In the genomic region with DNA sequence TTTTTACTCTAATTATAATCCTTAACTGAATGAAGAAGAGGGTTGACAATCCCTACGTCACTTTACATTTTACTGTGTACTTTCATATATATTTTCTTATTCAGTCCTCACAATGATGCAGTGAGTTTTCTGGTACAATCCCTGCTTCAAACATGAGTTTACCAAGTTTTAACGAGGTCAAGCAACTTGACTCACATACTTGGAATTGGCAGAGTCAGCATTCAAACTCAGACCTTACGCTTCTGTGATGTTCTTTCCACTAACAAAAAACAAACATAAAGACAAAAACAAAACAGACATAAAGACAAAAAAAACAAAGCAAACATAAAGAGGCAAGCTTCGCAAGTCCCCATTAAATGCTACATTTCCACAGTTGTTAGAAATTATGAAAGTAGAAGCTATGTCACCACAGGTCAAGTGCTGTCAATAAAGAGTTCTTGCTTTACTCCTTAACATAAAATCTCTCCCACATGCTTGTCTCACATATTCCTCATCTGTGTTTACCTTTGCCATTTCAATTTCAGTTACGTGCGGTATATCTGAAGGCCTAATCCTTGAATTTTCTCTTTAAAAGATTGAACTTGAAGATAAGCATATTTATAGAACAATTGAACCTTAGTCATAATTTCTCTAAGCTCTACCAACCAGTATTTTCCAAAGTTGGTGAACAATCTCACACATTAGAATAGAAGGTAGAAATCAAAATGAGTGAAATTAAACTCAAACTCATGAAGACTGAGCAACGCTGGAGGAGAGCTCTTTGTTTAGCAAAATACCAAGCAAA, we compare ENCODE assay signal across 16 cellular contexts.
DNase-seq lines count a peak whose midpoint lies in the region; ATAC-seq, FAIRE-seq and TF ChIP-seq lines count a peak whose summit lies in the region.
"Had no signal": no experiment of that assay in that cellular context is flagged by ENCODE, and none has a peak within 500 bp of the region (broad histone marks: within the 10 kb centered on the region; RNA-seq: fewer than 3 reads in every experiment).

No MANE protein-coding gene starts in this region.

- no peak for TF ChIP-seq CTCF in CD8-positive, alpha-beta T cell (IDR thresholded peaks at IDR 0.05)
- TF ChIP-seq CTCF in K562 (IDR thresholded peaks at IDR 0.05 in 2 of 3, conservative IDR thresholded peaks at IDR 0.05 in 1 of 3; ENCODE audit: insufficient read depth in 2 of 3, low read depth in 1 of 3, low read length in 3 of 3) (no peak), natural killer cell (IDR thresholded peaks at IDR 0.05) (no peak)

- no peaks in the 10 kb centered on the region for H3K9me3 ChIP-seq in CD8-positive, alpha-beta T cell (ENCODE audit: low read length)
- H3K9me3 ChIP-seq in K562 (replicated peaks; ENCODE audit: control insufficient read depth, insufficient read depth, low read depth, low read length), result no peaks in the 10 kb centered on the region
- H3K9me3 ChIP-seq: Caco-2, transverse colon had no signal

- no peak for ATAC-seq in CD8-positive, alpha-beta T cell
- ATAC-seq in K562, result no peak
- no peak for ATAC-seq in natural killer cell
- no peak for ATAC-seq in HG03571 (IDR thresholded peaks at IDR 0.05; ENCODE audit: unreplicated experiment)
- no peak for ATAC-seq in HG03280 (IDR thresholded peaks at IDR 0.05; ENCODE audit: unreplicated experiment)
- ATAC-seq: GM23338 had no signal

- no peaks in the 10 kb centered on the region for H3K27me3 Mint-ChIP-seq in CD8-positive, alpha-beta T cell (ENCODE audit: low read depth)
- H3K27me3 Mint-ChIP-seq in IgD-negative memory B cell, result no peaks in the 10 kb centered on the region
- H3K27me3 Mint-ChIP-seq in natural killer cell (ENCODE audit: low read depth in 2 of 2), result no peaks in the 10 kb centered on the region

- no peak overlapping the region for H3K27ac ChIP-seq in CD8-positive, alpha-beta T cell (ENCODE audit: low read depth, low read length)
- no peak overlapping the region for H3K27ac ChIP-seq in K562 (ENCODE audit: extremely low read depth, low read depth, low read length)
- H3K27ac ChIP-seq: transverse colon had no signal

- DNase-seq in CD8-positive, alpha-beta T cell, result no peak
- DNase-seq in K562 (ENCODE audit: extremely low read depth in 1 of 4, low spot score in 3 of 4) (no peak), natural killer cell (no peak), COLO668 (lab: John Stamatoyannopoulos, UW; ENCODE audit: unreplicated experiment) (no peak)
- DNase-seq: Caco-2; dorsolateral prefrontal cortex; NCI-H2171; NK-92 treated with Interleukin-12 subunit alpha and Interleukin-12 subunit beta, amount 100 ng/mL, for 24 hours; Right ventricle myocardium superior; stimulated activated CD8-positive, alpha-beta memory T cell treated with anti-CD3 and anti-CD28 coated beads, Interleukin-4, amount 100 ng/mL, for 48 hours; transverse colon had no signal

- peak overlapping the region; percentile 78 for H3K27ac Mint-ChIP-seq in CD8-positive, alpha-beta T cell
- H3K27ac Mint-ChIP-seq in IgD-negative memory B cell (peak overlapping the region in 2 of 3 donors; percentile 6 to 92), natural killer cell (no peak overlapping the region)
- H3K27ac Mint-ChIP-seq: GM23338 had no signal

- no peaks in the 10 kb centered on the region for H3K9me3 Mint-ChIP-seq in CD8-positive, alpha-beta T cell
- H3K9me3 Mint-ChIP-seq in IgD-negative memory B cell, result no peaks in the 10 kb centered on the region
- no peaks in the 10 kb centered on the region for H3K9me3 Mint-ChIP-seq in natural killer cell
- H3K9me3 Mint-ChIP-seq: GM23338 had no signal

- 69% methylated on average over 7 of the region's 7 CpGs for WGBS in K562 (ENCODE audit: insufficient coverage, low coverage, missing lambda C conversion rate)

- BruUV-seq in K562 (replicated peaks; lab: Mats Ljungman, UMichigan), result no TSS peak

- no peaks in the 10 kb centered on the region for H3K27me3 ChIP-seq in CD8-positive, alpha-beta T cell (ENCODE audit: insufficient read depth, low read length)
- H3K27me3 ChIP-seq in K562 (ENCODE audit: control insufficient read depth in 2 of 2, insufficient read depth in 2 of 2, low read length in 2 of 2), result no peaks in the 10 kb centered on the region; a peak in 1 of 5 replicates
- H3K27me3 ChIP-seq: transverse colon had no signal

- in situ Hi-C loops in K562 (cut with MboI), result no loop called here

- H3K4me1 Mint-ChIP-seq in CD8-positive, alpha-beta T cell (ENCODE audit: low read depth), result peaks cover 95% of the 10 kb centered on the region
- H3K4me1 Mint-ChIP-seq in IgD-negative memory B cell (peaks cover 46 to 74% (median 63%) of the 10 kb centered on the region in 3 donors), natural killer cell (peaks cover 79 to 93% of the 10 kb centered on the region in 2 donors)

- H3K4me1 ChIP-seq in CD8-positive, alpha-beta T cell (ENCODE audit: insufficient read depth, low read length), result peaks cover 78% of the 10 kb centered on the region
- peaks cover 0 to 10% of the 10 kb centered on the region in 2 experiments; a peak in 1 of 5 replicates for H3K4me1 ChIP-seq in K562 (replicated peaks in 1 of 2; ENCODE audit: control insufficient read depth in 2 of 2, insufficient read depth in 2 of 2, low read length in 2 of 2)
- H3K4me1 ChIP-seq: Caco-2 had no signal

- no peak overlapping the region for H3K4me3 ChIP-seq in CD8-positive, alpha-beta T cell (ENCODE audit: low read depth, low read length)
- H3K4me3 ChIP-seq in K562, result no peak overlapping the region
- H3K4me3 ChIP-seq: dorsolateral prefrontal cortex, GM23338, transverse colon had no signal

- CTCF ChIA-PET in CD8-positive, alpha-beta T cell (lab: Charles Lee), result interaction anchor here (0.6 to 2.2 kb wide), 4 partner anchors 8 to 157 kb away, joined by 4 to 7 read pairs (median 6); no protein-coding TSS in a partner anchor
- CTCF ChIA-PET in K562 (lab: Yijun Ruan, JAX; ENCODE audit: low intra/inter-chr PET ratio), result no interaction called here

- POLR2A ChIA-PET in CD8-positive, alpha-beta T cell (lab: Charles Lee), result interaction anchor here (0.7 to 4.4 kb wide), 4 partner anchors 8 to 69 kb away, joined by 4 to 28 read pairs (median 6); no protein-coding TSS in a partner anchor
- POLR2A ChIA-PET in K562 (lab: Yijun Ruan, JAX), result no interaction called here

- peaks cover 73% of the 10 kb centered on the region for H3K36me3 Mint-ChIP-seq in CD8-positive, alpha-beta T cell
- H3K36me3 Mint-ChIP-seq in IgD-negative memory B cell, result peaks cover 3% of the 10 kb centered on the region
- H3K36me3 Mint-ChIP-seq in natural killer cell, result no peaks in the 10 kb centered on the region

- TF ChIP-seq RAD21 in K562 (CRISPR knock-in tag; conservative IDR thresholded peaks at IDR 0.05 in 1 of 2, IDR thresholded peaks at IDR 0.05 in 1 of 2), result no peak

- H3K9ac ChIP-seq in K562 (ENCODE audit: insufficient read depth in 1 of 2, low read depth in 2 of 2, low read length in 2 of 2), result no peak overlapping the region

- no peak for TF ChIP-seq POLR2A in K562 (conservative IDR thresholded peaks at IDR 0.05)

- H3K4me2 ChIP-seq in K562 (ENCODE audit: insufficient read depth, low read length), result no peak overlapping the region
- H3K4me2 ChIP-seq: GM23338 had no signal

- TF ChIP-seq EP300 in K562 (IDR thresholded peaks at IDR 0.05; ENCODE audit: low read length), result no peak

- H3K36me3 ChIP-seq in CD8-positive, alpha-beta T cell (ENCODE audit: insufficient read depth, low read length), result peaks cover 15% of the 10 kb centered on the region
- H3K36me3 ChIP-seq in K562 (ENCODE audit: control insufficient read depth, insufficient read depth, low read length), result no peaks in the 10 kb centered on the region
- H3K36me3 ChIP-seq: transverse colon had no signal

- no peak for FAIRE-seq in K562 (lab: Jason Lieb, UNC)
- FAIRE-seq: G401.6 had no signal

- intact Hi-C loops in CD8-positive, alpha-beta T cell (cut with DNase I, micrococcal nuclease), result loop anchor here in 1 of 2 experiments (5.0 kb wide), 1 partner anchor 33 kb away; no protein-coding TSS in a partner anchor
- intact Hi-C loops in K562 (cut with micrococcal nuclease), result no loop called here
- intact Hi-C loops in natural killer cell (cut with micrococcal nuclease), result no loop called here

- H3K4me3 Mint-ChIP-seq in CD8-positive, alpha-beta T cell, result peak overlapping the region; percentile 16
- peak overlapping the region in 3 of 4 donors; percentile 1 to 41 (median 33) for H3K4me3 Mint-ChIP-seq in IgD-negative memory B cell
- H3K4me3 Mint-ChIP-seq in natural killer cell, result peak overlapping the region; percentile 35
- H3K4me3 Mint-ChIP-seq: GM23338 had no signal

- H4K20me1 ChIP-seq in K562 (replicated peaks; ENCODE audit: control insufficient read depth, insufficient read depth, low read length), result no peaks in the 10 kb centered on the region

- H2AFZ ChIP-seq in K562 (ENCODE audit: low read depth, low read length), result no peak overlapping the region
- H2AFZ ChIP-seq: GM23338 had no signal

- H3K9me1 ChIP-seq in K562 (ENCODE audit: control insufficient read depth, insufficient read depth, low read length), result no peaks in the 10 kb centered on the region

- no peaks in the 10 kb centered on the region for H3K79me2 ChIP-seq in K562 (ENCODE audit: control insufficient read depth, insufficient read depth, low read length)

TF ChIP-seq in K562, 482 proteins besides CTCF, POLR2A, EP300 and RAD21:
- TF ChIP-seq C11orf30 (IDR thresholded peaks at IDR 0.05; ENCODE audit: low read depth) (peak; percentile 29; the same call in 1 of the 2 replicates), ZNF316 (IDR thresholded peaks at IDR 0.05) (peak; percentile 66), CEBPG (CRISPR knock-in tag; IDR thresholded peaks at IDR 0.05) (no peak), CEBPG (tag; conservative IDR thresholded peaks at IDR 0.05 in 1 of 2, IDR thresholded peaks at IDR 0.05 in 1 of 2) (no peak)

Comparison
In these comparisons a context has a peak if more than half of its experiments do, and no peak if none do; other contexts are left out.
1. H3K27ac Mint-ChIP-seq: peak in CD8-positive, alpha-beta T cell (single experiment) and IgD-negative memory B cell (2 of 3); none in natural killer cell (0 of 2).
2. Peak in every context shown above with its lines, with median percentiles within 50 percentile points of each other: H3K4me3 Mint-ChIP-seq.